In genomic region chr9:134660407-134660806, GRCh38 we compare ENCODE assay signal across 12 cellular contexts. TPM values are rescaled to one million over a fixed set of nuclear protein-coding genes. Genes with fewer than 3 reads are reported as not detected.
DNase-seq lines count a peak whose midpoint lies in the region; ATAC-seq, FAIRE-seq and TF ChIP-seq lines count a peak whose summit lies in the region.
"Had no signal": no experiment of that assay in that cellular context is flagged by ENCODE, and none has a peak within 500 bp of the region (broad histone marks: within the 10 kb centered on the region; RNA-seq: fewer than 3 reads in every experiment).

No MANE protein-coding gene starts in this region.

- H3K9me2 ChIP-seq in Loucy (replicated peaks; ENCODE audit: low read depth, low read length), result no peaks in the 10 kb centered on the region

- WGBS in H1 (ENCODE audit: extremely low coverage in 1 of 2, insufficient coverage in 1 of 2, insufficient read length in 1 of 2, insufficient replicate concordance in 2 of 2, low coverage in 1 of 2, low lambda C conversion rate in 2 of 2, missing lambda C conversion rate in 1 of 2), 2 experiments, result 100% methylated on average over 1 of the region's 1 CpG; no CpG with 5 or more reads in 1 of the 2 experiments

- peaks cover 12% of the 10 kb centered on the region for H3K9me3 Mint-ChIP-seq in activated CD4-positive, alpha-beta T cell treated with anti-CD3 and anti-CD28 coated beads, Interleukin-2, amount 10 ng/mL, durations not matched to agents 7 days and 5 days
- H3K9me3 Mint-ChIP-seq: activated CD4-positive, alpha-beta T cell treated with anti-CD3 and anti-CD28 coated beads, Interleukin-2, amount 10 ng/mL, durations not matched to agents 24 days and 14 days had no signal

- no peaks in the 10 kb centered on the region for H3K23me2 ChIP-seq in H1 (ENCODE audit: low read depth, low read length)

- no peak overlapping the region for H2AK5ac ChIP-seq in H1 (ENCODE audit: low read depth, low read length)

- H2AFZ ChIP-seq in Loucy (ENCODE audit: low read length), result no peak overlapping the region
- H2AFZ ChIP-seq in H1 (ENCODE audit: low read length), result no peak overlapping the region

- H3K4me3 ChIP-seq in Loucy (ENCODE audit: low read length, poor library complexity, severe bottlenecking), result no peak overlapping the region
- H3K4me3 ChIP-seq in H1 (ENCODE audit: extremely low read depth in 1 of 4, insufficient read depth in 2 of 4, low read depth in 3 of 4, low read length in 4 of 4), result no peak overlapping the region

- H3K9ac ChIP-seq in Loucy (ENCODE audit: low read depth, low read length, poor library complexity, severe bottlenecking), result no peak overlapping the region
- H3K9ac ChIP-seq in H1 (replicated peaks in 1 of 4; ENCODE audit: extremely low read depth in 1 of 4, low read depth in 3 of 4, low read length in 3 of 4), result no peak overlapping the region

- H3K4me1 ChIP-seq in Loucy (ENCODE audit: insufficient read depth, low read length, poor library complexity, severe bottlenecking), result no peaks in the 10 kb centered on the region
- H3K4me1 ChIP-seq in H1 (replicated peaks in 1 of 4; ENCODE audit: control insufficient read depth in 3 of 4, insufficient read depth in 4 of 4, low read length in 3 of 4), result peaks cover 0 to 10% (median 7%) of the 10 kb centered on the region in 4 experiments; a peak in 5 of 7 replicates

- H2BK120ac ChIP-seq in H1 (replicated peaks; ENCODE audit: low read depth, low read length), result no peak overlapping the region

- CTCF ChIA-PET in activated CD4-positive, alpha-beta T cell treated with anti-CD3 and anti-CD28 coated beads, Interleukin-2, amount 10 ng/mL, durations not matched to agents 7 days and 5 days (lab: Charles Lee), result interaction anchor here (0.6 kb wide), 1 partner anchor 159 kb away, joined by 3 read pairs; no protein-coding TSS in a partner anchor
- CTCF ChIA-PET in H1 (lab: Charles Lee; ENCODE audit: partially characterized antibody), result interaction anchor here (1.0 to 3.8 kb wide), 14 partner anchors 9 to 211 kb away, joined by 3 to 31 read pairs (median 5); no protein-coding TSS in a partner anchor

- H3K79me1 ChIP-seq in H1 (ENCODE audit: low read depth, low read length), result no peaks in the 10 kb centered on the region

- no peak overlapping the region for H4K91ac ChIP-seq in H1 (replicated peaks; ENCODE audit: insufficient read length, low read length)

- TF ChIP-seq EP300 in H1 (IDR thresholded peaks at IDR 0.05; ENCODE audit: borderline replicate concordance in 1 of 2, low read depth in 2 of 2, low read length in 2 of 2), result no peak

- H3K79me2 ChIP-seq in Loucy (ENCODE audit: insufficient read depth, low read length) (no peaks in the 10 kb centered on the region), H1 (ENCODE audit: control insufficient read depth in 1 of 2, insufficient read depth in 2 of 2, low read length in 2 of 2) (no peaks in the 10 kb centered on the region)

- H3K14ac ChIP-seq in H1 (ENCODE audit: insufficient read length), result no peak overlapping the region

- no peak for ATAC-seq in sciatic nerve

- no peaks in the 10 kb centered on the region for H3F3A ChIP-seq in Loucy (ENCODE audit: low read depth)

- H3K56ac ChIP-seq in H1 (replicated peaks; ENCODE audit: insufficient read length, low read depth, low read length), result no peak overlapping the region

- no peak overlapping the region for H4K8ac ChIP-seq in H1 (ENCODE audit: extremely low read depth, insufficient read depth, low read length)

- H3K36me3 ChIP-seq in Loucy (ENCODE audit: insufficient read depth, low read length) (no peaks in the 10 kb centered on the region), H1 (ENCODE audit: control insufficient read depth in 2 of 4, insufficient read depth in 4 of 4, low read length in 3 of 4) (no peaks in the 10 kb centered on the region)

- H4K5ac ChIP-seq in H1 (ENCODE audit: insufficient read length, low read depth, low read length), result no peak overlapping the region

- no peak overlapping the region for H3K18ac ChIP-seq in H1 (ENCODE audit: extremely low read depth, low read length)

- peak; percentile 12 for DNase-seq in activated CD4-positive, alpha-beta T cell treated with anti-CD3 and anti-CD28 coated beads, Interleukin-2, amount 10 ng/mL, durations not matched to agents 7 days and 5 days
- DNase-seq in activated CD4-positive, alpha-beta T cell treated with anti-CD3 and anti-CD28 coated beads for 1 hour, result no peak
- DNase-seq in H1 (ENCODE audit: low read depth in 1 of 2, low spot score in 2 of 2), result peak in 1 of 2 experiments; percentile 56
- DNase-seq in sciatic nerve (ENCODE audit: low spot score), result peak; percentile 52
- DNase-seq in A172 (ENCODE audit: low spot score), result no peak
- no peak for DNase-seq in activated CD8-positive, alpha-beta memory T cell treated with anti-CD3 and anti-CD28 coated beads, Interleukin-2, amount 50 U/mL, for 4 hours
- DNase-seq in NCI-H446 (lab: John Stamatoyannopoulos, UW), result no peak
- DNase-seq: activated CD4-positive, alpha-beta T cell treated with anti-CD3 and anti-CD28 coated beads, Interleukin-2, amount 10 ng/mL, durations not matched to agents 24 days and 14 days; effector CD4-positive, alpha-beta T cell; NCI-H69 had no signal

- no peaks in the 10 kb centered on the region for H3K27me3 Mint-ChIP-seq in activated CD4-positive, alpha-beta T cell treated with anti-CD3 and anti-CD28 coated beads, Interleukin-2, amount 10 ng/mL, durations not matched to agents 7 days and 5 days
- H3K27me3 Mint-ChIP-seq: activated CD4-positive, alpha-beta T cell treated with anti-CD3 and anti-CD28 coated beads, Interleukin-2, amount 10 ng/mL, durations not matched to agents 24 days and 14 days had no signal

- H3K27ac Mint-ChIP-seq in activated CD4-positive, alpha-beta T cell treated with anti-CD3 and anti-CD28 coated beads, Interleukin-2, amount 10 ng/mL, durations not matched to agents 7 days and 5 days, result no peak overlapping the region
- H3K27ac Mint-ChIP-seq: activated CD4-positive, alpha-beta T cell treated with anti-CD3 and anti-CD28 coated beads, Interleukin-2, amount 10 ng/mL, durations not matched to agents 24 days and 14 days; CD8-positive, alpha-beta memory T cell had no signal

- no peaks in the 10 kb centered on the region for H3K4me1 Mint-ChIP-seq in activated CD4-positive, alpha-beta T cell treated with anti-CD3 and anti-CD28 coated beads, Interleukin-2, amount 10 ng/mL, durations not matched to agents 7 days and 5 days
- H3K4me1 Mint-ChIP-seq: activated CD4-positive, alpha-beta T cell treated with anti-CD3 and anti-CD28 coated beads, Interleukin-2, amount 10 ng/mL, durations not matched to agents 24 days and 14 days; CD8-positive, alpha-beta memory T cell had no signal

- intact Hi-C loops in sciatic nerve (cut with DNase I), result no loop called here

- POLR2A ChIA-PET in activated CD4-positive, alpha-beta T cell treated with anti-CD3 and anti-CD28 coated beads, Interleukin-2, amount 10 ng/mL, durations not matched to agents 7 days and 5 days (lab: Charles Lee), result no interaction called here
- POLR2A ChIA-PET in H1 (lab: Charles Lee; ENCODE audit: partially characterized antibody), result interaction anchor here (0.6 kb wide), 1 partner anchor 536 kb away, joined by 4 read pairs; no protein-coding TSS in a partner anchor

- peaks cover 13% of the 10 kb centered on the region; the same call in 1 of the 2 replicates for H3K9me3 ChIP-seq in Loucy (ENCODE audit: insufficient read depth, low read depth, low read length)
- H3K9me3 ChIP-seq in H1 (ENCODE audit: insufficient read depth in 2 of 2, low read depth in 1 of 2, low read length in 1 of 2), result peaks cover 11 to 13% of the 10 kb centered on the region in 2 experiments

- H2BK5ac ChIP-seq in H1 (ENCODE audit: low read depth, low read length), result no peak overlapping the region

- no peak overlapping the region for H2BK20ac ChIP-seq in H1 (ENCODE audit: low read length)

- no peak overlapping the region for H2BK12ac ChIP-seq in H1 (ENCODE audit: low read depth, low read length)

- H3K27ac ChIP-seq in H1 (ENCODE audit: low read depth, low read length), result no peak overlapping the region

- H3K23ac ChIP-seq in H1 (ENCODE audit: insufficient read length), result no peak overlapping the region

- no peak for TF ChIP-seq POLR2A in H1 (IDR thresholded peaks at IDR 0.05; ENCODE audit: control extremely low read depth in 1 of 2, low read depth in 2 of 2, low read length in 2 of 2)

- peak; percentile 66 for TF ChIP-seq CTCF in Loucy (conservative IDR thresholded peaks at IDR 0.05; ENCODE audit: low read length)
- peak; percentile 34 to 70 (median 43) for TF ChIP-seq CTCF in H1 (IDR thresholded peaks at IDR 0.05; ENCODE audit: control extremely low read depth in 1 of 3, insufficient read depth in 1 of 3, low read depth in 1 of 3, low read length in 3 of 3)

- no peak; a peak in 1 of 4 replicates for TF ChIP-seq RAD21 in H1 (IDR thresholded peaks at IDR 0.05 in 1 of 2, conservative IDR thresholded peaks at IDR 0.05 in 1 of 2; ENCODE audit: low read depth in 2 of 2, low read length in 2 of 2)

- no peak overlapping the region for H3K4me2 ChIP-seq in Loucy (ENCODE audit: low read depth, low read length, poor library complexity, severe bottlenecking)
- no peak overlapping the region for H3K4me2 ChIP-seq in H1 (ENCODE audit: insufficient read depth in 1 of 2, low read depth in 2 of 2, low read length in 2 of 2)

- H4K20me1 ChIP-seq in Loucy (ENCODE audit: insufficient read depth, low read length, poor library complexity, severe bottlenecking) (no peaks in the 10 kb centered on the region), H1 (replicated peaks in 1 of 2; ENCODE audit: control insufficient read depth in 1 of 2, insufficient read depth in 2 of 2, low read length in 2 of 2) (peaks cover 0 to 3% of the 10 kb centered on the region in 2 experiments)

- no peak for FAIRE-seq in H1 (lab: Jason Lieb, UNC)

- no peak overlapping the region for H3K4ac ChIP-seq in H1 (replicated peaks; ENCODE audit: insufficient read length, low read depth, low read length)

- H3K27me3 ChIP-seq in Loucy (ENCODE audit: insufficient read depth, low read length, poor library complexity, severe bottlenecking) (no peaks in the 10 kb centered on the region), H1 (replicated peaks in 1 of 4; ENCODE audit: control insufficient read depth in 3 of 4, extremely low read depth in 1 of 4, insufficient read depth in 3 of 4, low read length in 3 of 4) (no peaks in the 10 kb centered on the region)

- H2BK15ac ChIP-seq in H1 (ENCODE audit: low read length), result no peak overlapping the region

- H3K36me3 Mint-ChIP-seq in activated CD4-positive, alpha-beta T cell treated with anti-CD3 and anti-CD28 coated beads, Interleukin-2, amount 10 ng/mL, durations not matched to agents 7 days and 5 days (ENCODE audit: low read depth), result no peaks in the 10 kb centered on the region

- no peak overlapping the region for H3K4me3 Mint-ChIP-seq in activated CD4-positive, alpha-beta T cell treated with anti-CD3 and anti-CD28 coated beads, Interleukin-2, amount 10 ng/mL, durations not matched to agents 7 days and 5 days
- H3K4me3 Mint-ChIP-seq: activated CD4-positive, alpha-beta T cell treated with anti-CD3 and anti-CD28 coated beads, Interleukin-2, amount 10 ng/mL, durations not matched to agents 24 days and 14 days; CD8-positive, alpha-beta memory T cell had no signal

RNA-seq across cellular contexts. Expression of gene COL5A1, which starts 18.8 kb away (rescaled TPM):
- under 1 TPM; 0.15 to 0.30 TPM for total RNA-seq in activated CD4-positive, alpha-beta T cell treated with anti-CD3 and anti-CD28 coated beads, Interleukin-2, amount 10 ng/mL, durations not matched to agents 7 days and 5 days
- 10.5 and 12.0 TPM in 2 replicates for total RNA-seq in H1 (2021; fragmentation: NEBNext Ultra II Directional; extraction: Animal tissue kit (Norgen Biotek cat#: 25700))
- 3.8 and 6.2 TPM in 2 replicates for polyA plus RNA-seq in H1 (2011; rRNA removed)
- polyA plus RNA-seq in H1 (2011; cell fraction: cytosol; rRNA removed), result 4.1 TPM
- 39.3 TPM for polyA plus RNA-seq in H1 (2011; cell fraction: nucleus; rRNA removed)
- 8.9 to 12.1 TPM (median 11.0 TPM) in 4 replicates for polyA plus RNA-seq in H1 (2012, experiment 1 of 2)
- polyA plus RNA-seq in H1 (2012, experiment 2 of 2), result 6.1 TPM
- polyA plus RNA-seq in H1 (2013, experiment 1 of 2), result 11.8 TPM
- 9.6 TPM for polyA plus RNA-seq in H1 (2013, experiment 2 of 2)
- polyA minus RNA-seq in H1 (2011; rRNA and poly(A)+ RNA removed), result 4.7 and 5.2 TPM in 2 replicates
- 6.1 TPM for polyA minus RNA-seq in H1 (2011; cell fraction: cytosol; rRNA and poly(A)+ RNA removed)
- 12.3 TPM for polyA minus RNA-seq in H1 (2011; cell fraction: nucleus; rRNA and poly(A)+ RNA removed)
- 79.4 TPM for total RNA-seq in sciatic nerve
- total RNA-seq in A172 (2014; rRNA removed; shearing (Covaris generic)), result 185 and 205 TPM in 2 replicates
- total RNA-seq: activated CD4-positive, alpha-beta T cell treated with anti-CD3 and anti-CD28 coated beads, Interleukin-2, amount 10 ng/mL, durations not matched to agents 24 days and 14 days had no signal

Comparison
In these comparisons a context has a peak if more than half of its experiments do, and no peak if none do; other contexts are left out.
1. DNase-seq: peak in activated CD4-positive, alpha-beta T cell treated with anti-CD3 and anti-CD28 coated beads, Interleukin-2, amount 10 ng/mL, durations not matched to agents 7 days and 5 days (single experiment) and sciatic nerve (single experiment); none in activated CD4-positive, alpha-beta T cell treated with anti-CD3 and anti-CD28 coated beads for 1 hour (single experiment), A172 (single experiment), activated CD8-positive, alpha-beta memory T cell treated with anti-CD3 and anti-CD28 coated beads, Interleukin-2, amount 50 U/mL, for 4 hours (single experiment) and NCI-H446 (0 of 2).